Comparison of ENCODE assay signal across 11 cellular contexts in the genomic region with DNA sequence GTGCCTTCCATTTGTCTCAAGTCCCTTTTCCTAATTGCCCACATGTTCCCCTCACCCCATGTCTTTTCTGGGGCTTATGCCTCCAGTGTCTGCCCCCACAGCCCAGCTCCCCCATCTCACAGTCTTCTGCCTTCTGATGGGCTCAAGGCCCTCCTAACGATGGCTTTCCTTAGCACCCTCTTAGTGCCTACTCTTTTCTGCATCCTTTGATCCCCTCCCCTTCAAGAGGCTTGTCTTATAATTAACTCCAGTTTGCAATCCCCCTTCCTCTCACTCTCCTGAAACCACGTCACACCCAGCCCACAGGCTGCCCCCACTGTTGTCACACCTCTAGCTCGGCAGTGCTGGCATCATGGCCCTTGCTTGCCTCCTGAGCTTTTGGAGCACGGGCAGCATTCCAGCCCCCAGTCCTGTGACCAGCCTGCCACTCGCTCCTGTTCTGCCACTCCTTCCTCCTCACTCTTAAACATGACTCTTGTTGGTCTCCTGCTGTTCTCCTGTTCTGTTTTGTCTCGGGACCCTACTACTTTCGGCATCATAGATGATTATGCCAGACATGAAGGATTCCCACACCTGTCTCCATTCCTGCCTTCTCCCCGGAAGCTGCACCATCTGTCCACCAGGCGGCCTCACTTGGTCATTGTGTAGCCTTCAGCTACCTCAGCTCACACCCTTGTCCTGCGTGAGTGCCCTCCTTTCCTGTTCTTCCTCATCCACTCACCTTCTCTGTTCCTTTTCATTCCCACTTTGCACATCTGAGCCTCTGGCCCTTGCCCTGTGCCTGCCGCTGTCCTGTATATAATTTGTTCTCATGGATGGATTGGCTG. TPM values are rescaled to one million over a fixed set of nuclear protein-coding genes. Genes with fewer than 3 reads are reported as not detected.
A peak's percentile ranks its signal among the peaks of the same experiment; 100 is the strongest.
DNase-seq lines count a peak whose midpoint lies in the region; ATAC-seq, FAIRE-seq and TF ChIP-seq lines count a peak whose summit lies in the region.
"Had no signal": no experiment of that assay in that cellular context is flagged by ENCODE, and none has a peak within 500 bp of the region (broad histone marks: within the 10 kb centered on the region; RNA-seq: fewer than 3 reads in every experiment).

No MANE protein-coding gene starts in this region.

- peak; percentile 31; the same call in 1 of the 2 replicates for ATAC-seq in PC-3
- peak in 3 of 4 donors; percentile 50 to 59 (median 55) for ATAC-seq in pancreas
- ATAC-seq in HG03432 (IDR thresholded peaks at IDR 0.05; ENCODE audit: unreplicated experiment), result no peak

- intact Hi-C loops in PC-3 (cut with micrococcal nuclease) (no loop called here), pancreas (cut with DNase I) (no loop called here)

- H3K4me3 ChIP-seq in PC-3 (ENCODE audit: low read length), result no peak overlapping the region
- H3K4me3 ChIP-seq in fibroblast of mammary gland (ENCODE audit: control insufficient read depth, low read depth, low read length), result no peak overlapping the region
- no peak overlapping the region for H3K4me3 ChIP-seq in pancreas

- H3K79me2 ChIP-seq in PC-3 (ENCODE audit: low read length), result peaks cover 95% of the 10 kb centered on the region

- H3K4me2 ChIP-seq in PC-3 (ENCODE audit: low read length), result no peak overlapping the region

- no TSS peak for BruUV-seq in PC-3 (replicated peaks; lab: Mats Ljungman, UMichigan)

- no peak overlapping the region for H2AFZ ChIP-seq in PC-3 (ENCODE audit: low read length)

- POLR2A ChIA-PET in PC-3 (lab: Charles Lee; ENCODE audit: unreplicated experiment), result no interaction called here

- H3K27ac ChIP-seq in PC-3 (ENCODE audit: low read length) (no peak overlapping the region), pancreas (no peak overlapping the region)

- H3K36me3 ChIP-seq in PC-3 (ENCODE audit: low read depth, low read length) (peaks cover 19% of the 10 kb centered on the region), pancreas (peaks cover 0 to 20% (median 5%) of the 10 kb centered on the region in 3 donors)

- 66 to 68% methylated on average over 11 of the region's 11 CpGs for WGBS in pancreas, 2 donors

- FAIRE-seq in pancreas (lab: Jason Lieb, UNC), result no peak

- TF ChIP-seq CTCF in PC-3 (conservative IDR thresholded peaks at IDR 0.05; ENCODE audit: low read depth, low read length) (peak; percentile 61), fibroblast of mammary gland (conservative IDR thresholded peaks at IDR 0.05; ENCODE audit: control insufficient read depth, insufficient read depth, low read depth, low read length) (peak; percentile 30), pancreas (IDR thresholded peaks at IDR 0.05) (no peak)

- peaks cover 47% of the 10 kb centered on the region; the same call in 1 of the 2 replicates for H4K20me1 ChIP-seq in PC-3 (ENCODE audit: low read length)

- CTCF ChIA-PET in PC-3 (lab: Charles Lee), result no interaction called here

- H3K9me3 ChIP-seq in PC-3 (ENCODE audit: low read length) (no peaks in the 10 kb centered on the region), pancreas (no peaks in the 10 kb centered on the region)

- DNase-seq in DMS53 (lab: John Stamatoyannopoulos, UW) (peak; percentile 6), DMS53 treated with DMSO at 0.1 percent for 48 hours (lab: John Stamatoyannopoulos, UW; ENCODE audit: unreplicated experiment) (no peak), PC-3 (peak; percentile 24), fibroblast of mammary gland (ENCODE audit: low read depth) (no peak), pancreas (peak in 1 of 6 donors; percentile 30), putamen (ENCODE audit: low spot score) (no peak), ureter (ENCODE audit: low spot score) (no peak)
- DNase-seq: NCI-H1417 treated with DMSO at 0.1 percent for 48 hours, T-helper 9 cell had no signal

- H3K27me3 ChIP-seq in PC-3 (ENCODE audit: low read length), result no peaks in the 10 kb centered on the region
- H3K27me3 ChIP-seq in pancreas, result no peaks in the 10 kb centered on the region

- H3F3A ChIP-seq in PC-3 (ENCODE audit: low read length, unreplicated experiment), result no peaks in the 10 kb centered on the region

- peaks cover 5% of the 10 kb centered on the region; the same call in 1 of the 2 replicates for H3K4me1 ChIP-seq in PC-3 (ENCODE audit: insufficient read depth, low read length)
- H3K4me1 ChIP-seq in pancreas, result peaks cover 0 to 14% (median 9%) of the 10 kb centered on the region in 3 donors

- H3K9me2 ChIP-seq in PC-3 (replicated peaks; ENCODE audit: low read length), result no peaks in the 10 kb centered on the region

- H3K9ac ChIP-seq in PC-3 (ENCODE audit: low read length), result no peak overlapping the region

RNA-seq across cellular contexts. Expression of a gene that starts 26.1 kb away (rescaled TPM):
- total RNA-seq in PC-3 (2014; rRNA removed) (50.7 and 72.0 TPM in 2 replicates), pancreas (10 to 100 TPM; 10.9 to 23.5 (median 14.8) TPM), ureter (42.7 TPM)
- polyA plus RNA-seq in pancreas, result 10 to 100 TPM; 22.6 to 24.5 TPM

RNA-seq across cellular contexts. Expression of a gene that starts 36.2 kb away (rescaled TPM):
- 79.4 and 122 TPM in 2 replicates for total RNA-seq in PC-3 (2014; rRNA removed)
- total RNA-seq in pancreas, result 10 to 100 TPM; 11.2 to 22.5 (median 13.6) TPM
- polyA plus RNA-seq in pancreas, result 10 to 100 TPM; 23.8 to 25.1 TPM
- 27.2 TPM for total RNA-seq in ureter

RNA-seq across cellular contexts. Expression of a gene that starts 38.9 kb away (rescaled TPM):
- not detected in 2 replicates for total RNA-seq in PC-3 (2014; rRNA removed)
- total RNA-seq in pancreas, result under 1 TPM in 5 of 6 donors, not detected in 1; 0.12 to 0.34 (median 0.19) TPM
- 1 to 10 TPM; 1.2 to 1.3 TPM for polyA plus RNA-seq in pancreas
- total RNA-seq in ureter, result 0.57 TPM
- total RNA-seq: A172 had no signal

RNA-seq across cellular contexts. Expression of a gene that starts 42.4 kb away (rescaled TPM):
- total RNA-seq in PC-3 (2014; rRNA removed) (0.29 TPM in 1 of 2 replicates, not detected in the other), pancreas (under 1 TPM in 5 of 6 donors, not detected in 1; 0.09 to 0.47 (median 0.19) TPM), ureter (0.29 TPM)
- under 1 TPM in 1 of 2 donors, not detected in 1; 0.12 TPM for polyA plus RNA-seq in pancreas

RNA-seq across cellular contexts. Expression of a gene that starts 48.5 kb away (rescaled TPM):
- total RNA-seq in PC-3 (2014; rRNA removed) (180 and 214 TPM in 2 replicates), pancreas (10 to 100 TPM; 24.0 to 49.2 (median 33.4) TPM), ureter (28.1 TPM)
- polyA plus RNA-seq in pancreas, result 10 to 100 TPM; 33.1 to 47.7 TPM

Comparison
In these comparisons a context has a peak if more than half of its experiments do, and no peak if none do; other contexts are left out.
1. DNase-seq: peak in DMS53 (single experiment) and PC-3 (single experiment); none in DMS53 treated with DMSO at 0.1 percent for 48 hours (single experiment), fibroblast of mammary gland (single experiment), putamen (single experiment) and ureter (single experiment).
2. CTCF ChIP-seq: peak in PC-3 (single experiment) and fibroblast of mammary gland (single experiment); none in pancreas (0 of 4).